In the genomic region with DNA sequence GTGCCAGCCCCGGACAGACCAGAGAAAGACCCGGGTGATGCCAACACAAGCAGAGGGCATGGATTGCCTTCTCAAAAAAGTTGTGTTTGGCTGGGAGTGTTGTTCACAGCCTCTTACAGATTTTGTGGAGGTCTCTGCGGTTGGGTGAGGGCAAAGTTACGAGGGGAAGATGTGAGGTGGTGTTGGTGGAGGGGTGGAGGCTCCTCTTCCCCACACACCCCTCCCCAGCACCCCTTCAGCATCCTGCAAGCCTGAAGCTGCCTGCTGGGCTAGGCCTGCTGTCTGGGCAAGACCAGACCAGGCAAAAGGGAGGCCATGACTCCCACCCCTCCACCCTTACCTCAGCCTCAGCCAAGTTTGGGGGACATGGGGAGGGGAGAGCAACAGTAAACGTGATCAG, we compare ENCODE assay signal across 3 cellular contexts. TPM values are rescaled to one million over a fixed set of nuclear protein-coding genes. Genes with fewer than 3 reads are reported as not detected.
"Had no signal": no experiment of that assay in that cellular context is flagged by ENCODE, and none has a peak within 500 bp of the region (broad histone marks: within the 10 kb centered on the region; RNA-seq: fewer than 3 reads in every experiment).

No MANE protein-coding gene starts in this region.

RNA-seq across cellular contexts. Expression of a gene that starts 26.2 kb away (rescaled TPM):
- total RNA-seq: NCI-H460, Right ventricle myocardium superior, SJSA1 had no signal
